In the genomic region with DNA sequence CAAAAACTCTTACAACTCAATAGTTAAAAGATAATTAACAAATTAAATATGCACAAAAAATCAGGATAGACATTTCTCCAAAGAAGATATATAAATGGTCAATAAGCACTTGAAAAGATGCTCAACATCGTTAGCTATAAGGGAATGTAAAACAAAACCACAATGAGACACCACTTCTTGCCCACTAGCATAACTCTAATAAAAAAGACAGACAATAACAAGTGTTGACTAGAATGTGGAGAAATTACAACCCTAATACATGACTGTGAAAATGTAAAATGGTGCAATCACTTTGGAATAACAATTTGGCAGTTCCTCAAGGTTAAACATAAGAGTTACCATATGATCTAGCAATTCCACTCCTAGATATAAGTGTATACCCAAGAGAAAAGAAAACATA, we compare ENCODE assay signal across 24 cellular contexts.
"Had no signal": no experiment of that assay in that cellular context is flagged by ENCODE, and none has a peak within 500 bp of the region (broad histone marks: within the 10 kb centered on the region; RNA-seq: fewer than 3 reads in every experiment).

No MANE protein-coding gene starts in this region.

- DNase-seq: dorsolateral prefrontal cortex; effector CD4-positive, alpha-beta T cell; hypothalamus; immature natural killer cell; kidney; natural killer cell; occipital lobe; ovary; right lobe of liver; stimulated activated CD4-positive, alpha-beta T cell treated with anti-CD3 and anti-CD28 coated beads, Interleukin-12 subunit alpha, Interleukin-12 subunit beta, amount 100 ng/mL, for 4 hours; stimulated activated CD4-positive, alpha-beta T cell treated with anti-CD3 and anti-CD28 coated beads, Interleukin-1b, Interleukin-23, amount 100 ng/mL, for 48 hours; stimulated activated CD4-positive, alpha-beta T cell treated with anti-CD3 and anti-CD28 coated beads, Interleukin-4, amount 100 ng/mL, for 1 hour; stimulated activated CD8-positive, alpha-beta memory T cell treated with anti-CD3 and anti-CD28 coated beads, Interleukin-4, amount 100 ng/mL, for 48 hours; stimulated activated naive CD4-positive, alpha-beta T cell treated with Interleukin-2 at 50 U/mL for 16 hours; stomach; thyroid gland; trophoblast cell had no signal

- H3K9me3 Mint-ChIP-seq: immature natural killer cell, memory B cell, natural killer cell had no signal

- H3K36me3 ChIP-seq: ovary, right lobe of liver, stomach, thyroid gland, vagina had no signal

- H3K9me3 ChIP-seq: ovary, right lobe of liver, stomach, thyroid gland, vagina had no signal

- H3K27ac ChIP-seq: dorsolateral prefrontal cortex, ovary, right lobe of liver, stomach, thyroid gland, vagina had no signal

- H3K4me3 ChIP-seq: dorsolateral prefrontal cortex, lung, ovary, right lobe of liver, smooth muscle cell, stomach, thyroid gland, vagina had no signal

- ATAC-seq: left lobe of liver, natural killer cell, right lobe of liver had no signal

- H3K27me3 ChIP-seq: dorsolateral prefrontal cortex, ovary, right lobe of liver, stomach, thyroid gland, vagina had no signal

- H3K4me2 ChIP-seq: smooth muscle cell had no signal

- FAIRE-seq: frontal cortex, kidney had no signal

- H3K27ac Mint-ChIP-seq: immature natural killer cell, memory B cell, natural killer cell, progenitor cell of endocrine pancreas had no signal

- H3K4me3 Mint-ChIP-seq: memory B cell, natural killer cell had no signal

- H3K4me1 ChIP-seq: right lobe of liver, stomach, thyroid gland, vagina had no signal

- H3K36me3 Mint-ChIP-seq: memory B cell, natural killer cell had no signal

- H3K27me3 Mint-ChIP-seq: progenitor cell of endocrine pancreas had no signal

- H3K4me1 Mint-ChIP-seq: immature natural killer cell, memory B cell, natural killer cell had no signal
